In the genomic region with DNA sequence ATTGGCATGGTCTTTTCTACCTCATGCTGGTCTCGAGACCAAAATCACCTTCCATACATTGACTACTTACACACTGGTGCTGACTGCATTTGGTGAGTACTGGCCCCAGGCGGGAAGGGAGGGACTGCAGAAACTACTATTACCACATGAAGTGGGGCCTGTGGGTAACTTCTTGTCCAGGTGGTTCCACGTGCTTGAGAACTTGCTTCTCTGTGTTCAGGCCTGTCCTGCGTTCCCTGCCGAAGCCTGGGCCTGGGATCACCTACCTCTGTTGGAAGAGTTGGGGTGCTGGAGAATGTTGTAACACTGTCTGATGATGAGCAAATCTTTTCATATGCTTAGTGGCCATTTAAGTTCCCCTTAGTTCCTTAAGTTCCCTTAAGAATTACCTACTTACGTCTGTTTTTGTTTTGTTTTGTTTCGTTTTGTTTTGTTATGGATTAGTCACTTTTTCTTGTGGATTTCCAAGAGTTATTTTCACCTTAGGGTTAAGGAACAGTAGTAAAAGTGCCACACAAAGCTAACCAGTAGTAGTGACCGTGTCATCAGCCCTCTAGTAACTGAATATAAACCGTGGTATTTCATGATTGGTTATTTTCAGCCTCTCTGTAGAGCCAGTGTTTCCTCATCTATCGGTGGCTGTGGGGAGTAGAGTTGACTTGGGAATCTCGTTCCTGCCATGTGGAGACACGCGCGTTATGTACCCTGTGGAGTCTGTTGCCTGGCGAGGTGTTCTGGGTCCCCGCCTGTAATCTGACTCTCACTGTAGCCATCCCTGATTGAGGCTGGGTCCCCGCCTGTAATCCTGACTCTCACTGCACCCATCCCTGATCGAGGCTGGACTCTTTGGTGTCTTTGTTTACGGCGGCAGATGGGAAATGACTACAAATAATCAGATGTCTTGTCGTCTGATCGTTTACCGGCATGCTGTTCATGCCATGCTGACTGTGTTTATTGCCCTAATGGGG, we compare ENCODE assay signal across 16 cellular contexts.
DNase-seq lines count a peak whose midpoint lies in the region; ATAC-seq, FAIRE-seq and TF ChIP-seq lines count a peak whose summit lies in the region.
"Had no signal": no experiment of that assay in that cellular context is flagged by ENCODE, and none has a peak within 500 bp of the region (broad histone marks: within the 10 kb centered on the region; RNA-seq: fewer than 3 reads in every experiment).

No MANE protein-coding gene starts in this region.

- H3K27me3 Mint-ChIP-seq in activated CD8-positive, alpha-beta T cell treated with anti-CD3 and anti-CD28 coated beads for 36 hours = no peaks in the 10 kb centered on the region
- no peaks in the 10 kb centered on the region for H3K27me3 Mint-ChIP-seq in activated CD8-positive, alpha-beta T cell treated with anti-CD3 and anti-CD28 coated beads, Interleukin-2, amount 10 ng/mL, durations not matched to agents 7 days and 5 days (ENCODE audit: low read depth)
- H3K27me3 Mint-ChIP-seq in endodermal cell (ENCODE audit: insufficient read depth) (no peaks in the 10 kb centered on the region), progenitor cell of endocrine pancreas (no peaks in the 10 kb centered on the region)
- H3K27me3 Mint-ChIP-seq: brain had no signal

- H3K4me3 ChIP-seq in endodermal cell (ENCODE audit: low read length) = no peak overlapping the region
- no peak overlapping the region for H3K4me3 ChIP-seq in kidney (ENCODE audit: low read length in 2 of 2)
- H3K4me3 ChIP-seq: transverse colon had no signal

- ATAC-seq in activated CD8-positive, alpha-beta T cell treated with anti-CD3 and anti-CD28 coated beads for 36 hours = no peak
- no peak for ATAC-seq in activated CD8-positive, alpha-beta T cell treated with anti-CD3 and anti-CD28 coated beads, Interleukin-2, amount 10 ng/mL, durations not matched to agents 7 days and 5 days
- ATAC-seq: left ventricle myocardium superior had no signal

- FAIRE-seq in kidney (lab: Jason Lieb, UNC) = no peak

- no peak overlapping the region for H3K4me3 Mint-ChIP-seq in activated CD8-positive, alpha-beta T cell treated with anti-CD3 and anti-CD28 coated beads for 36 hours
- H3K4me3 Mint-ChIP-seq in activated CD8-positive, alpha-beta T cell treated with anti-CD3 and anti-CD28 coated beads, Interleukin-2, amount 10 ng/mL, durations not matched to agents 7 days and 5 days = no peak overlapping the region
- H3K4me3 Mint-ChIP-seq in endodermal cell (no peak overlapping the region), progenitor cell of endocrine pancreas (ENCODE audit: low read depth) (no peak overlapping the region)
- H3K4me3 Mint-ChIP-seq: brain, HFFc6 had no signal

- no peaks in the 10 kb centered on the region for H3K9me3 Mint-ChIP-seq in activated CD8-positive, alpha-beta T cell treated with anti-CD3 and anti-CD28 coated beads for 36 hours
- no peaks in the 10 kb centered on the region for H3K9me3 Mint-ChIP-seq in activated CD8-positive, alpha-beta T cell treated with anti-CD3 and anti-CD28 coated beads, Interleukin-2, amount 10 ng/mL, durations not matched to agents 7 days and 5 days (ENCODE audit: insufficient read depth)
- H3K9me3 Mint-ChIP-seq in endodermal cell = no peaks in the 10 kb centered on the region
- H3K9me3 Mint-ChIP-seq in progenitor cell of endocrine pancreas (ENCODE audit: low read depth) = no peaks in the 10 kb centered on the region
- H3K9me3 Mint-ChIP-seq: brain, HFFc6 had no signal

- H3K27ac Mint-ChIP-seq in activated CD8-positive, alpha-beta T cell treated with anti-CD3 and anti-CD28 coated beads for 36 hours = peak overlapping the region; percentile 8
- H3K27ac Mint-ChIP-seq in activated CD8-positive, alpha-beta T cell treated with anti-CD3 and anti-CD28 coated beads, Interleukin-2, amount 10 ng/mL, durations not matched to agents 7 days and 5 days = no peak overlapping the region
- H3K27ac Mint-ChIP-seq in endodermal cell = peak overlapping the region; percentile 68
- H3K27ac Mint-ChIP-seq in progenitor cell of endocrine pancreas = peak overlapping the region; percentile 74

- no peaks in the 10 kb centered on the region for H3K4me1 ChIP-seq in endodermal cell (ENCODE audit: control insufficient read depth, insufficient read depth, low read length)
- H3K4me1 ChIP-seq in kidney (ENCODE audit: control insufficient read depth in 1 of 2, insufficient read depth in 1 of 2, low read depth in 1 of 2, low read length in 2 of 2) = peaks cover 18 to 19% of the 10 kb centered on the region in 2 donors

- DNase-seq in activated CD8-positive, alpha-beta T cell treated with anti-CD3 and anti-CD28 coated beads for 36 hours = no peak
- no peak for DNase-seq in activated CD8-positive, alpha-beta T cell treated with anti-CD3 and anti-CD28 coated beads, Interleukin-2, amount 10 ng/mL, durations not matched to agents 7 days and 5 days
- DNase-seq in NCI-H69 (lab: John Stamatoyannopoulos, UW) (peak; percentile 16), endodermal cell (peak; percentile 59), progenitor cell of endocrine pancreas (ENCODE audit: low spot score, unreplicated experiment) (no peak), NK-92 (lab: John Stamatoyannopoulos, UW; ENCODE audit: unreplicated experiment) (no peak), kidney (no peak), mucosa of gallbladder (ENCODE audit: low spot score) (no peak)
- DNase-seq: activated CD4-positive, alpha-beta T cell treated with anti-CD3 and anti-CD28 coated beads, Interleukin-2, amount 50 U/mL, for 1 hour; activated effector memory CD4-positive, alpha-beta T cell treated with Interleukin-2 at 50 U/mL for 16 hours; HFFc6; left ventricle myocardium superior; NCI-H187 treated with DMSO at 0.1 percent for 48 hours; stimulated activated CD4-positive, alpha-beta T cell treated with anti-CD3 and anti-CD28 coated beads, Interleukin-2, amount 100 ng/mL, for 24 hours; transverse colon had no signal

- no peak for TF ChIP-seq CTCF in activated CD8-positive, alpha-beta T cell treated with anti-CD3 and anti-CD28 coated beads for 36 hours (IDR thresholded peaks at IDR 0.05)
- TF ChIP-seq CTCF in endodermal cell (conservative IDR thresholded peaks at IDR 0.05) (no peak), progenitor cell of endocrine pancreas (IDR thresholded peaks at IDR 0.05; ENCODE audit: unreplicated experiment) (no peak), kidney (IDR thresholded peaks at IDR 0.05; ENCODE audit: borderline replicate concordance, extremely low read depth, insufficient read depth) (no peak)

- 92% methylated on average over 16 to 23 of the region's 23 CpGs for WGBS in endodermal cell (ENCODE audit: insufficient coverage in 1 of 2, insufficient read length in 1 of 2), 2 experiments

- no peak overlapping the region for H3K27ac ChIP-seq in endodermal cell (ENCODE audit: low read depth, low read length)
- no peak overlapping the region for H3K27ac ChIP-seq in kidney (ENCODE audit: low read depth in 2 of 2, low read length in 2 of 2)
- H3K27ac ChIP-seq: transverse colon had no signal

- H3K27me3 ChIP-seq in endodermal cell (ENCODE audit: control insufficient read depth, insufficient read depth, low read length, poor library complexity, severe bottlenecking) = no peaks in the 10 kb centered on the region
- H3K27me3 ChIP-seq: transverse colon had no signal

- H3K36me3 ChIP-seq in endodermal cell (ENCODE audit: control insufficient read depth, insufficient read depth, low read length) = peaks cover 89% of the 10 kb centered on the region
- peaks cover 0 to 9% of the 10 kb centered on the region in 2 donors for H3K36me3 ChIP-seq in kidney (ENCODE audit: control insufficient read depth in 1 of 2, insufficient read depth in 2 of 2, low read length in 2 of 2)

- POLR2A ChIA-PET in activated CD8-positive, alpha-beta T cell treated with anti-CD3 and anti-CD28 coated beads for 36 hours (lab: Charles Lee) = interaction anchor here (0.6 kb wide), 1 partner anchor 1360 kb away, joined by 3 read pairs; no protein-coding TSS in a partner anchor
- POLR2A ChIA-PET in activated CD8-positive, alpha-beta T cell treated with anti-CD3 and anti-CD28 coated beads, Interleukin-2, amount 10 ng/mL, durations not matched to agents 7 days and 5 days (lab: Charles Lee) = no interaction called here

- H3K9me3 ChIP-seq in endodermal cell (ENCODE audit: control insufficient read depth, low read length) (no peaks in the 10 kb centered on the region), kidney (ENCODE audit: control insufficient read depth in 1 of 2, low read length in 2 of 2) (no peaks in the 10 kb centered on the region)
- H3K9me3 ChIP-seq: transverse colon had no signal

- no peaks in the 10 kb centered on the region for H3K4me1 Mint-ChIP-seq in activated CD8-positive, alpha-beta T cell treated with anti-CD3 and anti-CD28 coated beads for 36 hours (ENCODE audit: low read depth)
- no peaks in the 10 kb centered on the region for H3K4me1 Mint-ChIP-seq in activated CD8-positive, alpha-beta T cell treated with anti-CD3 and anti-CD28 coated beads, Interleukin-2, amount 10 ng/mL, durations not matched to agents 7 days and 5 days (ENCODE audit: low read depth)
- H3K4me1 Mint-ChIP-seq in endodermal cell (peaks cover 2% of the 10 kb centered on the region), progenitor cell of endocrine pancreas (ENCODE audit: low read depth) (peaks cover 9% of the 10 kb centered on the region)

- no peak overlapping the region for H3K9ac ChIP-seq in endodermal cell (ENCODE audit: extremely low read depth, low read length, poor library complexity, severe bottlenecking)
- H3K9ac ChIP-seq in kidney (ENCODE audit: low read length in 2 of 2) = no peak overlapping the region

- peaks cover 43% of the 10 kb centered on the region for H3K36me3 Mint-ChIP-seq in activated CD8-positive, alpha-beta T cell treated with anti-CD3 and anti-CD28 coated beads for 36 hours (ENCODE audit: low read depth)
- H3K36me3 Mint-ChIP-seq in activated CD8-positive, alpha-beta T cell treated with anti-CD3 and anti-CD28 coated beads, Interleukin-2, amount 10 ng/mL, durations not matched to agents 7 days and 5 days (ENCODE audit: low read depth) = peaks cover 57% of the 10 kb centered on the region
- H3K36me3 Mint-ChIP-seq in endodermal cell (ENCODE audit: low read depth) (peaks cover 76% of the 10 kb centered on the region), progenitor cell of endocrine pancreas (ENCODE audit: insufficient read depth) (peaks cover 30% of the 10 kb centered on the region)

- CTCF ChIA-PET in activated CD8-positive, alpha-beta T cell treated with anti-CD3 and anti-CD28 coated beads for 36 hours (lab: Charles Lee) = no interaction called here
- CTCF ChIA-PET in activated CD8-positive, alpha-beta T cell treated with anti-CD3 and anti-CD28 coated beads, Interleukin-2, amount 10 ng/mL, durations not matched to agents 7 days and 5 days (lab: Charles Lee) = no interaction called here

- intact Hi-C loops in activated CD8-positive, alpha-beta T cell treated with anti-CD3 and anti-CD28 coated beads for 36 hours (cut with micrococcal nuclease) = no loop called here
- intact Hi-C loops in kidney (cut with DNase I) = no loop called here

Comparison
In these comparisons a context has a peak if more than half of its experiments do, and no peak if none do; other contexts are left out.
1. DNase-seq: peak in NCI-H69 (single experiment) and endodermal cell (single experiment); none in activated CD8-positive, alpha-beta T cell treated with anti-CD3 and anti-CD28 coated beads for 36 hours (single experiment), activated CD8-positive, alpha-beta T cell treated with anti-CD3 and anti-CD28 coated beads, Interleukin-2, amount 10 ng/mL, durations not matched to agents 7 days and 5 days (single experiment), progenitor cell of endocrine pancreas (single experiment), NK-92 (single experiment), kidney (single experiment) and mucosa of gallbladder (single experiment).